In genomic region chr10:3136336-3136735, GRCh38 we compare ENCODE assay signal across 19 cellular contexts. TPM values are rescaled to one million over a fixed set of nuclear protein-coding genes. Genes with fewer than 3 reads are reported as not detected.
A peak's percentile ranks its signal among the peaks of the same experiment; 100 is the strongest.
DNase-seq lines count a peak whose midpoint lies in the region; ATAC-seq and TF ChIP-seq lines count a peak whose summit lies in the region.
"Had no signal": no experiment of that assay in that cellular context is flagged by ENCODE, and none has a peak within 500 bp of the region (broad histone marks: within the 10 kb centered on the region; RNA-seq: fewer than 3 reads in every experiment).

No MANE protein-coding gene starts in this region.

- intact Hi-C loops in A673 (cut with micrococcal nuclease; ENCODE audit: unreplicated experiment), result no loop called here
- intact Hi-C loops in body of pancreas (cut with DNase I), result no loop called here
- intact Hi-C loops in ovary (cut with DNase I), result no loop called here

- H3K27ac ChIP-seq in A673 (ENCODE audit: low read depth, low read length, poor library complexity, severe bottlenecking), result no peak overlapping the region
- no peak overlapping the region for H3K27ac ChIP-seq in body of pancreas
- H3K27ac ChIP-seq in ovary, result peak overlapping the region in 1 of 2 donors; percentile 20
- H3K27ac ChIP-seq: A549, KMS-11 had no signal

- TF ChIP-seq CTCF in A673 (conservative IDR thresholded peaks at IDR 0.05; ENCODE audit: low read depth, low read length), result no peak
- TF ChIP-seq CTCF in body of pancreas (IDR thresholded peaks at IDR 0.05), result no peak
- no peak for TF ChIP-seq CTCF in ovary (IDR thresholded peaks at IDR 0.05)

- CTCF ChIA-PET in A673 (lab: Charles Lee), result interaction anchor here (0.6 kb wide), 1 partner anchor 15 kb away, joined by 3 read pairs; no protein-coding TSS in a partner anchor
- CTCF ChIA-PET in activated CD8-positive, alpha-beta memory T cell treated with anti-CD3 and anti-CD28 coated beads, Interleukin-2, amount 10 ng/mL, durations not matched to agents 7 days and 5 days (lab: Charles Lee), result interaction anchor here (0.6 kb wide), 1 partner anchor 15 kb away, joined by 3 read pairs; no protein-coding TSS in a partner anchor

- H3K4me3 ChIP-seq in A673 (ENCODE audit: low read depth, low read length, poor library complexity, severe bottlenecking) (no peak overlapping the region), body of pancreas (no peak overlapping the region), ovary (no peak overlapping the region)
- H3K4me3 ChIP-seq: A549 had no signal

- no peak for TF ChIP-seq EP300 in ovary (IDR thresholded peaks at IDR 0.05)

- H3K4me1 ChIP-seq in A673 (ENCODE audit: insufficient read depth, low read length, poor library complexity, severe bottlenecking) (no peaks in the 10 kb centered on the region), body of pancreas (no peaks in the 10 kb centered on the region), ovary (ENCODE audit: insufficient read depth) (no peaks in the 10 kb centered on the region)

- TSS peak; percentile 54 for BruUV-seq in A673 (replicated peaks; lab: Mats Ljungman, UMichigan)

- H3K4me3 Mint-ChIP-seq in activated CD8-positive, alpha-beta memory T cell treated with anti-CD3 and anti-CD28 coated beads, Interleukin-2, amount 10 ng/mL, durations not matched to agents 7 days and 5 days, result no peak overlapping the region
- H3K4me3 Mint-ChIP-seq: activated naive CD8-positive, alpha-beta T cell treated with anti-CD3 and anti-CD28 coated beads, Interleukin-2, amount 50 U/mL, for 24 hours; H9; naive B cell had no signal

- peaks cover 57% of the 10 kb centered on the region for H3K36me3 Mint-ChIP-seq in activated CD8-positive, alpha-beta memory T cell treated with anti-CD3 and anti-CD28 coated beads, Interleukin-2, amount 10 ng/mL, durations not matched to agents 7 days and 5 days

- no peaks in the 10 kb centered on the region for H3K27me3 ChIP-seq in A673 (replicated peaks; ENCODE audit: insufficient read depth, low read depth, low read length, poor library complexity)
- no peaks in the 10 kb centered on the region for H3K27me3 ChIP-seq in body of pancreas
- H3K27me3 ChIP-seq in ovary, result no peaks in the 10 kb centered on the region

- H3K27me3 Mint-ChIP-seq in activated CD8-positive, alpha-beta memory T cell treated with anti-CD3 and anti-CD28 coated beads, Interleukin-2, amount 10 ng/mL, durations not matched to agents 7 days and 5 days, result no peaks in the 10 kb centered on the region
- H3K27me3 Mint-ChIP-seq: activated naive CD8-positive, alpha-beta T cell treated with anti-CD3 and anti-CD28 coated beads, Interleukin-2, amount 50 U/mL, for 24 hours; naive B cell had no signal

- WGBS in body of pancreas, 2 donors, result 82 to 97% methylated on average over 10 to 14 of the region's 14 CpGs
- WGBS in ovary, 3 donors, result 31 to 65% (median 45%) methylated on average over 14 of the region's 14 CpGs

- H3K9me3 ChIP-seq in A673 (ENCODE audit: low read depth, low read length, poor library complexity, severe bottlenecking) (no peaks in the 10 kb centered on the region), body of pancreas (no peaks in the 10 kb centered on the region), ovary (no peaks in the 10 kb centered on the region)
- H3K9me3 ChIP-seq: A549 had no signal

- POLR2A ChIA-PET in A673 (lab: Charles Lee; ENCODE audit: low non-redundant PET), result no interaction called here

- H3K9me3 Mint-ChIP-seq in activated CD8-positive, alpha-beta memory T cell treated with anti-CD3 and anti-CD28 coated beads, Interleukin-2, amount 10 ng/mL, durations not matched to agents 7 days and 5 days (ENCODE audit: low read depth), result no peaks in the 10 kb centered on the region
- H3K9me3 Mint-ChIP-seq: activated naive CD8-positive, alpha-beta T cell treated with anti-CD3 and anti-CD28 coated beads, Interleukin-2, amount 50 U/mL, for 24 hours; H9; naive B cell had no signal

- TF ChIP-seq POLR2A in body of pancreas (IDR thresholded peaks at IDR 0.05), result no peak
- no peak for TF ChIP-seq POLR2A in ovary (IDR thresholded peaks at IDR 0.05)

- peaks cover 2% of the 10 kb centered on the region for H3K4me1 Mint-ChIP-seq in activated CD8-positive, alpha-beta memory T cell treated with anti-CD3 and anti-CD28 coated beads, Interleukin-2, amount 10 ng/mL, durations not matched to agents 7 days and 5 days
- H3K4me1 Mint-ChIP-seq: activated naive CD8-positive, alpha-beta T cell treated with anti-CD3 and anti-CD28 coated beads, Interleukin-2, amount 50 U/mL, for 24 hours; H9; naive B cell had no signal

- no peak overlapping the region for H3K27ac Mint-ChIP-seq in activated CD8-positive, alpha-beta memory T cell treated with anti-CD3 and anti-CD28 coated beads, Interleukin-2, amount 10 ng/mL, durations not matched to agents 7 days and 5 days
- H3K27ac Mint-ChIP-seq: activated naive CD8-positive, alpha-beta T cell treated with anti-CD3 and anti-CD28 coated beads, Interleukin-2, amount 50 U/mL, for 24 hours; H9 had no signal

- DNase-seq in A673 (ENCODE audit: low spot score) (no peak), body of pancreas (peak in 3 of 4 donors; percentile 36 to 48 (median 37)), globus pallidus (ENCODE audit: low spot score) (peak; percentile 43), ovary (peak; percentile 64 to 72 (median 68)), hepatic stellate cell (ENCODE audit: low spot score) (no peak), GM03348 (ENCODE audit: low spot score) (no peak)
- DNase-seq in activated naive CD4-positive, alpha-beta T cell treated with anti-CD3 and anti-CD28 coated beads, Interleukin-2, amount 50 U/mL, for 16 hours, result no peak
- no peak for DNase-seq in activated CD8-positive, alpha-beta memory T cell treated with anti-CD3 and anti-CD28 coated beads, Interleukin-2, amount 10 ng/mL, durations not matched to agents 7 days and 5 days
- DNase-seq: activated CD8-positive, alpha-beta memory T cell treated with anti-CD3 and anti-CD28 coated beads, Interleukin-2, amount 50 U/mL, for 4 hours; activated naive CD8-positive, alpha-beta T cell treated with anti-CD3 and anti-CD28 coated beads, Interleukin-2, amount 50 U/mL, for 24 hours; dermis blood vessel endothelial cell; H9; naive B cell; NCI-H1417 treated with DMSO at 0.1 percent for 48 hours; PC-3; small intestine had no signal

- H3K36me3 ChIP-seq in A673 (ENCODE audit: insufficient read depth, low read length, poor library complexity, severe bottlenecking), result peaks cover 100% of the 10 kb centered on the region
- peaks cover 19 to 36% of the 10 kb centered on the region in 2 donors for H3K36me3 ChIP-seq in body of pancreas (replicated peaks in 1 of 2; ENCODE audit: insufficient read depth in 1 of 2, low read depth in 2 of 2)
- no peaks in the 10 kb centered on the region for H3K36me3 ChIP-seq in ovary

- no peak for ATAC-seq in body of pancreas
- no peak for ATAC-seq in activated CD8-positive, alpha-beta memory T cell treated with anti-CD3 and anti-CD28 coated beads, Interleukin-2, amount 10 ng/mL, durations not matched to agents 7 days and 5 days
- ATAC-seq: A549; activated CD4-positive, CD25-positive, alpha-beta regulatory T cell treated with anti-CD3 and anti-CD28 coated beads, Interleukin-2, amount 50 U/mL, for 24 hours; activated naive CD8-positive, alpha-beta T cell treated with anti-CD3 and anti-CD28 coated beads, Interleukin-2, amount 50 U/mL, for 24 hours; PC-3 had no signal

RNA-seq across cellular contexts. Expression of gene PITRM1, which starts 36.2 kb away (rescaled TPM):
- 80.1 and 83.5 TPM in 2 replicates for total RNA-seq in A673 (2021)
- 10 to 100 TPM; 34.9 to 45.4 TPM for total RNA-seq in body of pancreas
- 10 to 100 TPM; 46.6 to 95.8 (median 73.7) TPM for total RNA-seq in ovary
- 100 to 1,000 TPM in 1 of 2 donors, 10 to 100 TPM in 1; 50.1 to 107 TPM for polyA plus RNA-seq in ovary
- 10 to 100 TPM; 65.3 to 71.3 TPM for total RNA-seq in activated CD8-positive, alpha-beta memory T cell treated with anti-CD3 and anti-CD28 coated beads, Interleukin-2, amount 10 ng/mL, durations not matched to agents 7 days and 5 days

Comparison
In these comparisons a context has a peak if more than half of its experiments do, and no peak if none do; other contexts are left out.
1. DNase-seq: peak in body of pancreas (3 of 4), globus pallidus (single experiment) and ovary (5 of 5); none in A673 (single experiment), activated naive CD4-positive, alpha-beta T cell treated with anti-CD3 and anti-CD28 coated beads, Interleukin-2, amount 50 U/mL, for 16 hours (single experiment), activated CD8-positive, alpha-beta memory T cell treated with anti-CD3 and anti-CD28 coated beads, Interleukin-2, amount 10 ng/mL, durations not matched to agents 7 days and 5 days (single experiment), hepatic stellate cell (single experiment) and GM03348 (single experiment).